ENCODE assay signal across 12 cellular contexts in genomic region chr5:142319105-142319504, GRCh38. TPM values are rescaled to one million over a fixed set of nuclear protein-coding genes. Genes with fewer than 3 reads are reported as not detected.
DNase-seq lines count a peak whose midpoint lies in the region; ATAC-seq, FAIRE-seq and TF ChIP-seq lines count a peak whose summit lies in the region.
"Had no signal": no experiment of that assay in that cellular context is flagged by ENCODE, and none has a peak within 500 bp of the region (broad histone marks: within the 10 kb centered on the region; RNA-seq: fewer than 3 reads in every experiment).

No MANE protein-coding gene starts in this region.

- no peak overlapping the region for H3K4me2 ChIP-seq in mammary epithelial cell (ENCODE audit: insufficient read depth, low read depth, low read length)

- POLR2A ChIA-PET in MCF 10A (lab: Yijun Ruan, JAX): no interaction called here

- 96% methylated on average over 2 of the region's 2 CpGs for WGBS in mammary epithelial cell (ENCODE audit: low coverage, missing lambda C conversion rate)
- 74 to 78% methylated on average over 2 of the region's 2 CpGs for WGBS in lower leg skin, 2 donors

- intact Hi-C loops in MCF 10A (cut with micrococcal nuclease): no loop called here
- intact Hi-C loops in mammary epithelial cell (cut with micrococcal nuclease): no loop called here
- intact Hi-C loops in lower leg skin (cut with DNase I; ENCODE audit: low total_unique reads): no loop called here

- no peaks in the 10 kb centered on the region for H3K27me3 Mint-ChIP-seq in MCF 10A (ENCODE audit: insufficient read depth, unreplicated experiment)
- H3K27me3 Mint-ChIP-seq in stimulated activated naive CD8-positive, alpha-beta T cell treated with anti-CD3 and anti-CD28 coated beads, Interleukin-15, amount 100 ng/mL, for 72 hours: peaks cover 76% of the 10 kb centered on the region

- no peak for FAIRE-seq in D721Med (lab: Jason Lieb, UNC)

- peaks cover 7% of the 10 kb centered on the region for H3K36me3 ChIP-seq in mammary epithelial cell (ENCODE audit: insufficient read depth, low read length)
- peaks cover 6% of the 10 kb centered on the region for H3K36me3 ChIP-seq in right atrium auricular region
- peaks cover 6% of the 10 kb centered on the region for H3K36me3 ChIP-seq in thoracic aorta

- CTCF ChIA-PET in MCF 10A (lab: Yijun Ruan, JAX): interaction anchor here (0.6 to 6.7 kb wide), 2 partner anchors 228 to 253 kb away, joined by 3 to 49 read pairs; no protein-coding TSS in a partner anchor
- CTCF ChIA-PET in mammary epithelial cell (lab: Charles Lee; ENCODE audit: low non-redundant PET): no interaction called here

- H3K9me3 ChIP-seq in mammary epithelial cell (replicated peaks; ENCODE audit: insufficient read depth, low read length) (no peaks in the 10 kb centered on the region), right atrium auricular region (no peaks in the 10 kb centered on the region), thoracic aorta (no peaks in the 10 kb centered on the region)

- dilution Hi-C loops in mammary epithelial cell (cut with HindIII; ENCODE audit: low sequenced_read_pairs): loop anchor here (5.0 kb wide), 1 partner anchor 67 kb away; no protein-coding TSS in a partner anchor

- in situ Hi-C loops in mammary epithelial cell (cut with MboI; ENCODE audit: low sequenced_read_pairs in 2 of 2): loop anchor here in 1 of 2 donors (25.0 kb wide), 1 partner anchor 157 kb away; no protein-coding TSS in a partner anchor

- H3K27ac ChIP-seq in mammary epithelial cell (ENCODE audit: insufficient read depth, low read depth, low read length) (no peak overlapping the region), right atrium auricular region (peak overlapping the region; percentile 41 to 89), thoracic aorta (peak overlapping the region in 1 of 2 donors; percentile 51)

- no peaks in the 10 kb centered on the region for H3K27me3 ChIP-seq in mammary epithelial cell (ENCODE audit: insufficient read depth, low read length)
- H3K27me3 ChIP-seq in right atrium auricular region: no peaks in the 10 kb centered on the region
- no peaks in the 10 kb centered on the region for H3K27me3 ChIP-seq in thoracic aorta (replicated peaks; ENCODE audit: insufficient read depth)

- TF ChIP-seq CTCF in MCF 10A (IDR thresholded peaks at IDR 0.05; ENCODE audit: unreplicated experiment) (no peak), mammary epithelial cell (conservative IDR thresholded peaks at IDR 0.05 in 1 of 2, IDR thresholded peaks at IDR 0.05 in 1 of 2; ENCODE audit: extremely low read depth in 1 of 2, insufficient read depth in 1 of 2, low read depth in 1 of 2, low read length in 2 of 2) (no peak), WI38 (IDR thresholded peaks at IDR 0.05; ENCODE audit: low read depth, low read length) (no peak), right atrium auricular region (IDR thresholded peaks at IDR 0.05) (no peak), thoracic aorta (IDR thresholded peaks at IDR 0.05) (no peak), D721Med (IDR thresholded peaks at IDR 0.05; ENCODE audit: insufficient read depth, missing control alignments) (no peak), lower leg skin (IDR thresholded peaks at IDR 0.05) (no peak)

- peaks cover 10% of the 10 kb centered on the region for H4K20me1 ChIP-seq in mammary epithelial cell (ENCODE audit: insufficient read depth, low read length)

- H2AFZ ChIP-seq in mammary epithelial cell (ENCODE audit: low read depth, low read length): no peak overlapping the region

- H3K4me1 ChIP-seq in mammary epithelial cell (ENCODE audit: insufficient read depth, low read length): peaks cover 23% of the 10 kb centered on the region
- H3K4me1 ChIP-seq in right atrium auricular region: peaks cover 0 to 93% of the 10 kb centered on the region in 2 donors
- peaks cover 21 to 85% of the 10 kb centered on the region in 2 donors for H3K4me1 ChIP-seq in thoracic aorta (ENCODE audit: control insufficient read depth in 1 of 2, low read depth in 2 of 2)

- peaks cover 58% of the 10 kb centered on the region for H3K4me1 Mint-ChIP-seq in MCF 10A (ENCODE audit: insufficient read depth, unreplicated experiment)
- H3K4me1 Mint-ChIP-seq in stimulated activated naive CD8-positive, alpha-beta T cell treated with anti-CD3 and anti-CD28 coated beads, Interleukin-15, amount 100 ng/mL, for 72 hours: peaks cover 60% of the 10 kb centered on the region

- H3K36me3 Mint-ChIP-seq in MCF 10A (ENCODE audit: insufficient read depth, unreplicated experiment): peaks cover 6% of the 10 kb centered on the region

- H3K4me3 ChIP-seq in mammary epithelial cell (replicated peaks in 1 of 3; ENCODE audit: insufficient read depth in 1 of 3, low read depth in 2 of 3, low read length in 3 of 3) (no peak overlapping the region), WI38 (ENCODE audit: low read depth, low read length) (peak overlapping the region; percentile 97), right atrium auricular region (peak overlapping the region in 1 of 2 donors; percentile 79), thoracic aorta (peak overlapping the region; percentile 36), lower leg skin (ENCODE audit: low read depth, poor library complexity, severe bottlenecking) (no peak overlapping the region)
- H3K4me3 ChIP-seq: lung had no signal

- H3K79me2 ChIP-seq in mammary epithelial cell (ENCODE audit: insufficient read depth, low read length): peaks cover 100% of the 10 kb centered on the region

- no peak overlapping the region for H3K4me3 Mint-ChIP-seq in MCF 10A (ENCODE audit: unreplicated experiment)
- H3K4me3 Mint-ChIP-seq in stimulated activated naive CD8-positive, alpha-beta T cell treated with anti-CD3 and anti-CD28 coated beads, Interleukin-15, amount 100 ng/mL, for 72 hours: peak overlapping the region in 1 of 2 donors; percentile 25

- TF ChIP-seq POLR2A in lower leg skin (IDR thresholded peaks at IDR 0.05): no peak

- DNase-seq in MCF 10A (ENCODE audit: unreplicated experiment) (peak; percentile 8), mammary epithelial cell (no peak), right atrium auricular region (ENCODE audit: low spot score) (no peak), thoracic aorta (ENCODE audit: low spot score) (no peak), D721Med (ENCODE audit: insufficient read length, low spot score) (no peak), lower leg skin (ENCODE audit: low spot score in 2 of 2) (no peak)
- no peak for DNase-seq in stimulated activated naive CD8-positive, alpha-beta T cell treated with anti-CD3 and anti-CD28 coated beads, Interleukin-15, amount 100 ng/mL, for 72 hours
- DNase-seq: AML-193, NCI-H1436 had no signal

- H3K9ac ChIP-seq in mammary epithelial cell (ENCODE audit: insufficient read depth, low read length): no peak overlapping the region

- H3K9me3 Mint-ChIP-seq in MCF 10A (ENCODE audit: unreplicated experiment): no peaks in the 10 kb centered on the region
- H3K9me3 Mint-ChIP-seq in stimulated activated naive CD8-positive, alpha-beta T cell treated with anti-CD3 and anti-CD28 coated beads, Interleukin-15, amount 100 ng/mL, for 72 hours: no peaks in the 10 kb centered on the region

- BruUV-seq in MCF 10A (replicated peaks; lab: Mats Ljungman, UMichigan): no TSS peak
- no TSS peak for BruUV-seq in mammary epithelial cell (replicated peaks; lab: Mats Ljungman, UMichigan)

- H3K27ac Mint-ChIP-seq in MCF 10A (ENCODE audit: low read depth, unreplicated experiment): no peak overlapping the region
- H3K27ac Mint-ChIP-seq in stimulated activated naive CD8-positive, alpha-beta T cell treated with anti-CD3 and anti-CD28 coated beads, Interleukin-15, amount 100 ng/mL, for 72 hours: no peak overlapping the region

- ATAC-seq in thoracic aorta (ENCODE audit: insufficient number of reproducible peaks, low FRiP score, low read depth): no peak
- no peak for ATAC-seq in stimulated activated naive CD8-positive, alpha-beta T cell treated with anti-CD3 and anti-CD28 coated beads, Interleukin-15, amount 100 ng/mL, for 72 hours
- ATAC-seq: esophagus mucosa had no signal

RNA-seq across cellular contexts. Expression of gene SPRY4, which starts 5.7 kb away (rescaled TPM):
- total RNA-seq in MCF 10A (2022) (34.5 and 41.9 TPM in 2 replicates), mammary epithelial cell (10 to 100 TPM; 11.5 to 40.7 TPM), right atrium auricular region (10 to 100 TPM; 19.9 to 33.7 TPM), thoracic aorta (100 to 1,000 TPM in 1 of 2 donors, 10 to 100 TPM in 1; 63.4 to 136 TPM), lower leg skin (10 to 100 TPM in 1 of 4 donors, 1 to 10 TPM in 3; 2.4 to 11.0 (median 6.0) TPM)
- 12.0 TPM for polyA plus RNA-seq in mammary epithelial cell
- polyA minus RNA-seq in mammary epithelial cell: 59.3 TPM

Comparison
In these comparisons a context has a peak if more than half of its experiments do, and no peak if none do; other contexts are left out.
1. H3K4me3 ChIP-seq: peak in WI38 (single experiment) and thoracic aorta (single experiment); none in mammary epithelial cell (0 of 3) and lower leg skin (single experiment).